In the genomic region with DNA sequence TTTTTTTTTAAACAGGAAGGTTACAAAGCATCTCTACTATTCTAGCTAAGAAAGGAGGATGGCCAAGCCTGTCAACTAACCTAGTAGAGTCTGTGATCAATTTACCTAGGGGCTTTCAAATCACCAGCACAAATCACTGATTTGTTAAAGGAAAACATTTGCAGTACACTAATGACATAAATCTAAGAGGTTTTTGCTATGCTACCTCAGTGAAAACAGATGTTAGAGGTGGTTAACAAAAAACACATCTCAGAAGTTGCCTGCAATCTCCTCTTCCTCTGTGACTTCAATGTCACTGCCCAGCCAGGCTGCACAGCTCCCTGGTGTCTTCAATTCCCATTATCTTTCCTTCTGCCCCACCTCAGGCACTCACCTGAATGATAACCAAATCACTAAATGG, we compare ENCODE assay signal across 26 cellular contexts.
"Had no signal": no experiment of that assay in that cellular context is flagged by ENCODE, and none has a peak within 500 bp of the region (broad histone marks: within the 10 kb centered on the region; RNA-seq: fewer than 3 reads in every experiment).

No MANE protein-coding gene starts in this region.

- H3K4me3 ChIP-seq: adrenal gland, breast epithelium had no signal

- H3K27ac ChIP-seq: adrenal gland had no signal

- ATAC-seq: activated T-helper 17 cell treated with anti-CD3 and anti-CD28 coated beads, Interleukin-2, amount 50 U/mL, for 72 hours; Panc1; Right ventricle myocardium inferior had no signal

- H3K36me3 ChIP-seq: adrenal gland, breast epithelium had no signal

- H3K9me3 ChIP-seq: adrenal gland, breast epithelium had no signal

- H3K4me3 Mint-ChIP-seq: activated CD4-positive, alpha-beta memory T cell treated with anti-CD3 and anti-CD28 coated beads for 36 hours; activated CD4-positive, alpha-beta T cell treated with anti-CD3 and anti-CD28 coated beads, Interleukin-2, amount 10 ng/mL, durations not matched to agents 7 days and 5 days; activated naive CD4-positive, alpha-beta T cell treated with anti-CD3 and anti-CD28 coated beads, Interleukin-2, amount 10 ng/mL, durations not matched to agents 7 days and 5 days; activated naive CD8-positive, alpha-beta T cell treated with anti-CD3 and anti-CD28 coated beads for 36 hours; activated T-helper 17 cell treated with anti-CD3 and anti-CD28 coated beads, Interleukin-2, amount 50 U/mL, for 72 hours; T-helper 1 cell treated with Interleukin-12 subunit alpha and Interleukin-12 subunit beta and Interleukin-4 antibody, amounts not matched to agents 30 μg/mL and 1 μg/mL, for 36 hours had no signal

- H3K27me3 Mint-ChIP-seq: activated CD4-positive, alpha-beta memory T cell treated with anti-CD3 and anti-CD28 coated beads for 36 hours; activated CD4-positive, alpha-beta T cell treated with anti-CD3 and anti-CD28 coated beads, Interleukin-2, amount 10 ng/mL, durations not matched to agents 7 days and 5 days; activated naive CD4-positive, alpha-beta T cell treated with anti-CD3 and anti-CD28 coated beads, Interleukin-2, amount 10 ng/mL, durations not matched to agents 7 days and 5 days; activated naive CD8-positive, alpha-beta T cell treated with anti-CD3 and anti-CD28 coated beads for 36 hours; activated T-helper 17 cell treated with anti-CD3 and anti-CD28 coated beads, Interleukin-2, amount 50 U/mL, for 72 hours had no signal

- H3K27ac Mint-ChIP-seq: activated CD4-positive, alpha-beta memory T cell treated with anti-CD3 and anti-CD28 coated beads for 36 hours; activated CD4-positive, alpha-beta T cell treated with anti-CD3 and anti-CD28 coated beads, Interleukin-2, amount 10 ng/mL, durations not matched to agents 7 days and 5 days; activated naive CD4-positive, alpha-beta T cell treated with anti-CD3 and anti-CD28 coated beads, Interleukin-2, amount 10 ng/mL, durations not matched to agents 7 days and 5 days; activated naive CD8-positive, alpha-beta T cell treated with anti-CD3 and anti-CD28 coated beads for 36 hours; activated T-helper 17 cell treated with anti-CD3 and anti-CD28 coated beads, Interleukin-2, amount 50 U/mL, for 72 hours; T-helper 1 cell treated with Interleukin-12 subunit alpha and Interleukin-12 subunit beta and Interleukin-4 antibody, amounts not matched to agents 30 μg/mL and 1 μg/mL, for 36 hours had no signal

- H3K4me1 ChIP-seq: adrenal gland, breast epithelium had no signal

- H3K4me1 Mint-ChIP-seq: activated CD4-positive, alpha-beta T cell treated with anti-CD3 and anti-CD28 coated beads, Interleukin-2, amount 10 ng/mL, durations not matched to agents 7 days and 5 days; activated naive CD4-positive, alpha-beta T cell treated with anti-CD3 and anti-CD28 coated beads, Interleukin-2, amount 10 ng/mL, durations not matched to agents 7 days and 5 days; activated naive CD8-positive, alpha-beta T cell treated with anti-CD3 and anti-CD28 coated beads for 36 hours; activated T-helper 17 cell treated with anti-CD3 and anti-CD28 coated beads, Interleukin-2, amount 50 U/mL, for 72 hours had no signal

- H3K27me3 ChIP-seq: adrenal gland, breast epithelium had no signal

- H3K9me3 Mint-ChIP-seq: activated CD4-positive, alpha-beta memory T cell treated with anti-CD3 and anti-CD28 coated beads for 36 hours; activated CD4-positive, alpha-beta T cell treated with anti-CD3 and anti-CD28 coated beads, Interleukin-2, amount 10 ng/mL, durations not matched to agents 7 days and 5 days; activated naive CD4-positive, alpha-beta T cell treated with anti-CD3 and anti-CD28 coated beads, Interleukin-2, amount 10 ng/mL, durations not matched to agents 7 days and 5 days; activated naive CD8-positive, alpha-beta T cell treated with anti-CD3 and anti-CD28 coated beads for 36 hours; activated T-helper 17 cell treated with anti-CD3 and anti-CD28 coated beads, Interleukin-2, amount 50 U/mL, for 72 hours; T-helper 1 cell treated with Interleukin-12 subunit alpha and Interleukin-12 subunit beta and Interleukin-4 antibody, amounts not matched to agents 30 μg/mL and 1 μg/mL, for 36 hours had no signal

- DNase-seq: activated CD4-positive, alpha-beta memory T cell treated with anti-CD3 and anti-CD28 coated beads for 36 hours; activated CD4-positive, alpha-beta T cell treated with anti-CD3 and anti-CD28 coated beads, Interleukin-2, amount 10 ng/mL, durations not matched to agents 7 days and 5 days; activated CD4-positive, CD25-positive, alpha-beta regulatory T cell; activated CD8-positive, alpha-beta memory T cell treated with anti-CD3 and anti-CD28 coated beads for 24 hours; activated gamma-delta T cell; activated naive CD4-positive, alpha-beta T cell treated with anti-CD3 and anti-CD28 coated beads, Interleukin-2, amount 10 ng/mL, durations not matched to agents 7 days and 5 days; activated naive CD8-positive, alpha-beta T cell treated with anti-CD3 and anti-CD28 coated beads for 36 hours; activated T-cell treated with anti-CD3 and anti-CD28 coated beads for 4 hours; activated T-cell treated with anti-CD3 and anti-CD28 coated beads, Interleukin-2, amount 50 U/mL, for 48 hours; adrenal gland; anterior cingulate cortex; caudate nucleus; Kasumi-1; NCI-H1105 treated with DMSO at 0.1 percent for 48 hours; NCI-H1436 treated with DMSO at 0.1 percent for 48 hours; NCI-H187; NCI-H2081; NCI-H446; NCI-H524 treated with DMSO at 0.1 percent for 48 hours; NCI-H774; RPMI8226 had no signal
